Comparison of ENCODE assay signal across 10 cellular contexts in the genomic region with DNA sequence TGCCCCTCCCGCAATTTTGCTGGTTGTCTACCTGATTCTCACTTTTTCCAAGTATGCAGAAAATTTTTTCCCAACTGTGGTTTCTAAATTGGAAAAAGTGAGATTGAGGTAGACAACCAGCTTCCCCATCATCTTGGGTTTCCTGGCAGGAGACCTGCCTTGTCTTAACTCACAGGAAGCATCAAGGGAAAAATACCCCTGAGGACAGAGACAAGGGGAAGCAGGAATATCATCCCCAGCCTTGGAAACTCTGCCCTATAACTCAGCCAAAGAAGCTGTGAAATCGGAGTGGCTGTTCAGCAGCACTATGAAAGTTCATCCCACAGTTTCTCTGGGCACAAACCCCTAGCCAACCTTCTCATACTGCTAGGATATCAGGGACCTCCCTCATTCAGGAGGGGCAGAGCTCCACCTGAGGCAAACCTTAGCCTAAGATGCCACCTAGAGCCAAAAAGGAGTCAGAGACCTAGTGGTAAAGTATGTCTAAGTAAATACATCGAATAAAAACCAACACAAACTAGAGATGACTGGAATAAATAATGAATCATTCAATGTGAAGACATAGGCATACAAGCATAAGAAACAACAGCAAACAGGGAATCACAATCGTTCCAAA.
DNase-seq lines count a peak whose midpoint lies in the region; ATAC-seq, FAIRE-seq and TF ChIP-seq lines count a peak whose summit lies in the region.
"Had no signal": no experiment of that assay in that cellular context is flagged by ENCODE, and none has a peak within 500 bp of the region (broad histone marks: within the 10 kb centered on the region; RNA-seq: fewer than 3 reads in every experiment).

No MANE protein-coding gene starts in this region.

- no peaks in the 10 kb centered on the region for H3K79me2 ChIP-seq in endothelial cell of umbilical vein (ENCODE audit: control insufficient read depth, insufficient read depth, low read length)

- no peaks in the 10 kb centered on the region for H3K9me1 ChIP-seq in endothelial cell of umbilical vein (replicated peaks; ENCODE audit: control insufficient read depth, extremely low read depth, insufficient read depth, low read length)

- dilution Hi-C loops in endothelial cell of umbilical vein (cut with MboI; ENCODE audit: extremely low pct_ligation_motif_present, low sequenced_read_pairs) = no loop called here

- H3K4me3 ChIP-seq in endothelial cell of umbilical vein (replicated peaks in 1 of 3; ENCODE audit: insufficient read depth in 1 of 3, low read depth in 1 of 3, low read length in 3 of 3) = no peak overlapping the region

- H3K9ac ChIP-seq in endothelial cell of umbilical vein (replicated peaks; ENCODE audit: extremely low read depth, insufficient read depth, low read length) = no peak overlapping the region

- H3K4me2 ChIP-seq in endothelial cell of umbilical vein (ENCODE audit: insufficient read depth, low read length) = no peak overlapping the region

- TF ChIP-seq CTCF in 22Rv1 (IDR thresholded peaks at IDR 0.05) (peak; percentile 31), endothelial cell of umbilical vein (IDR thresholded peaks at IDR 0.05; ENCODE audit: extremely low read depth in 1 of 2, insufficient read depth in 1 of 2, low read depth in 1 of 2, low read length in 2 of 2) (peak in 1 of 2 donors; percentile 11)

- no peak overlapping the region for H3K27ac ChIP-seq in 22Rv1
- no peak overlapping the region for H3K27ac ChIP-seq in endothelial cell of umbilical vein (ENCODE audit: insufficient read depth, low read depth, low read length)

- no TSS peak for BruUV-seq in endothelial cell of umbilical vein (replicated peaks; lab: Mats Ljungman, UMichigan)

- POLR2A ChIA-PET in endothelial cell of umbilical vein (lab: Charles Lee) = no interaction called here

- H3K27me3 ChIP-seq in endothelial cell of umbilical vein (ENCODE audit: control insufficient read depth in 2 of 2, insufficient read depth in 2 of 2, low read length in 2 of 2) = peaks cover 0 to 4% of the 10 kb centered on the region in 2 experiments

- no peaks in the 10 kb centered on the region for H3K9me3 ChIP-seq in endothelial cell of umbilical vein (replicated peaks; ENCODE audit: control insufficient read depth, insufficient read depth, low read length)

- H2AFZ ChIP-seq in endothelial cell of umbilical vein (ENCODE audit: low read depth, low read length) = no peak overlapping the region

- H3K36me3 ChIP-seq in endothelial cell of umbilical vein (ENCODE audit: control insufficient read depth in 2 of 2, extremely low read depth in 1 of 2, insufficient read depth in 2 of 2, low read length in 2 of 2) = no peaks in the 10 kb centered on the region

- intact Hi-C loops in endothelial cell of umbilical vein (cut with micrococcal nuclease) = loop anchor here (10.0 kb wide), 1 partner anchor 276 kb away; no protein-coding TSS in a partner anchor

- ATAC-seq in GM18502 (IDR thresholded peaks at IDR 0.05; ENCODE audit: poor library complexity, unreplicated experiment) (peak; percentile 68), HG03025 (IDR thresholded peaks at IDR 0.05; ENCODE audit: low FRiP score, unreplicated experiment) (no peak), GM21423 (IDR thresholded peaks at IDR 0.05; ENCODE audit: unreplicated experiment) (no peak)

- no peak for TF ChIP-seq POLR2A in endothelial cell of umbilical vein (IDR thresholded peaks at IDR 0.05; ENCODE audit: low read depth, low read length)

- H4K20me1 ChIP-seq in endothelial cell of umbilical vein (replicated peaks; ENCODE audit: control insufficient read depth, extremely low read depth, insufficient read depth, low read length) = no peaks in the 10 kb centered on the region

- DNase-seq in NCI-H748 (lab: John Stamatoyannopoulos, UW; ENCODE audit: unreplicated experiment) (peak; percentile 77), endothelial cell of umbilical vein (ENCODE audit: low read depth, low spot score) (peak; percentile 30), hypothalamus (lab: John Stamatoyannopoulos, UW) (no peak), HuH-7.5 (ENCODE audit: low spot score) (no peak)
- DNase-seq: activated effector memory CD4-positive, alpha-beta T cell treated with anti-CD3 and anti-CD28 coated beads, Interleukin-2, amount 50 U/mL, for 16 hours; C1 segment of cervical spinal cord had no signal

- CTCF ChIA-PET in endothelial cell of umbilical vein (lab: Charles Lee) = interaction anchor here (0.6 to 1.0 kb wide), 2 partner anchors 12 to 139 kb away, joined by 3 to 4 read pairs; no protein-coding TSS in a partner anchor

- FAIRE-seq in endothelial cell of umbilical vein (lab: Jason Lieb, UNC) = no peak

- H3K4me1 ChIP-seq in endothelial cell of umbilical vein (ENCODE audit: control insufficient read depth, extremely low read depth, insufficient read depth, low read length) = no peaks in the 10 kb centered on the region

TF ChIP-seq in endothelial cell of umbilical vein, 7 proteins besides CTCF, POLR2A, EP300 and RAD21:
- TF ChIP-seq FOS (IDR thresholded peaks at IDR 0.05; ENCODE audit: borderline replicate concordance, insufficient read depth, low read length) (no peak), POLR2AphosphoS5 (IDR thresholded peaks at IDR 0.05; ENCODE audit: insufficient read depth, low read depth, low read length) (no peak), MYC (IDR thresholded peaks at IDR 0.05; ENCODE audit: low read depth, low read length) (no peak), MAX (IDR thresholded peaks at IDR 0.05; ENCODE audit: insufficient read depth, insufficient read length) (no peak), EZH2 (IDR thresholded peaks at IDR 0.05; ENCODE audit: borderline replicate concordance, low read depth, low read length, severe bottlenecking) (no peak), GATA2 (IDR thresholded peaks at IDR 0.05; ENCODE audit: insufficient read depth, insufficient read length, low read depth, low read length) (no peak), JUN (IDR thresholded peaks at IDR 0.05; ENCODE audit: borderline replicate concordance, insufficient read depth, insufficient read length, low read depth) (no peak)

Comparison
In these comparisons a context has a peak if more than half of its experiments do, and no peak if none do; other contexts are left out.
1. DNase-seq: peak in NCI-H748 (single experiment) and endothelial cell of umbilical vein (single experiment); none in hypothalamus (0 of 51) and HuH-7.5 (single experiment).